8 cellular contexts compared by ENCODE assay signal in the genomic region with DNA sequence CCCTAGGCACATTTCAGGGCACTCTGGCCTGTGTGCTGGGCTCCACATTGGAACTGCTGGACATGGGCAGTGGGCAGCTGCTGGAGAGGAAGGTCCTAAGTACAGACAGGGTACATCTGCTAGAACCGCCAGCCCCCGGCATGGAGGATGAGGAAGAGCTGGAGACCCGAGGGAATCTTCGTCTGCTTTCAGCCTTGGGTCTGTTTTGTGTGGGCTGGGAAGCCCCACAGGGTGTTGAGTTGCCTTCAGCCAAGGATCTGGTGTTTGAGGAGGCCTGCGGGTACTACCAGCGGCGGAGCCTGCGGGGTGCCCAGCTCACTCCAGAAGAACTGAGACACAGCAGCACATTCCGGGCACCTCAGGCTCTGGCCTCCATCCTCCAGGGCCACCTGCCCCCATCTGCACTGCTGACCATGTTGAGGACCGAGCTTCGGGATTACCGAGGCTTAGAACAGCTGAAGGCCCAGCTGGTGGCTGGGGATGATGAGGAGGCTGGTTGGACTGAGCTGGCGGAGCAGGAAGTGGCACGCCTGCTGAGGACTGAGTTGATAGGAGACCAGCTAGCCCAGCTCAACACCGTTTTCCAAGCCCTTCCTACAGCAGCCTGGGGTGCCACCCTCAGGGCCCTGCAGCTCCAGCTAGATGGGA. TPM values are rescaled to one million over a fixed set of nuclear protein-coding genes. Genes with fewer than 3 reads are reported as not detected.
DNase-seq lines count a peak whose midpoint lies in the region; ATAC-seq, FAIRE-seq and TF ChIP-seq lines count a peak whose summit lies in the region.
"Had no signal": no experiment of that assay in that cellular context is flagged by ENCODE, and none has a peak within 500 bp of the region (broad histone marks: within the 10 kb centered on the region; RNA-seq: fewer than 3 reads in every experiment).

No MANE protein-coding gene starts in this region.

- H3K27ac ChIP-seq in HEK293 (ENCODE audit: extremely low read depth, low read depth, low read length), result peak overlapping the region; percentile 94; the same call in 1 of the 2 replicates
- peak overlapping the region in 1 of 2 donors; percentile 94 for H3K27ac ChIP-seq in small intestine (ENCODE audit: low read depth in 1 of 2, low read length in 1 of 2)

- H3K4me3 ChIP-seq in HEK293 (ENCODE audit: low read depth, low read length) (peak overlapping the region; percentile 76), fibroblast of the aortic adventitia (ENCODE audit: low read depth, low read length) (peak overlapping the region; percentile 87), small intestine (ENCODE audit: low read depth in 1 of 2, low read length in 2 of 2) (peak overlapping the region; percentile 85 to 98)

- H3K27me3 ChIP-seq in small intestine (ENCODE audit: control insufficient read depth in 2 of 2, insufficient read depth in 2 of 2, low read length in 2 of 2), result no peaks in the 10 kb centered on the region

- peaks cover 32 to 40% (median 37%) of the 10 kb centered on the region in 3 donors for H3K4me1 Mint-ChIP-seq in T-cell

- ATAC-seq in T-cell (replicated peaks in 1 of 4), result no peak

- H3K9me3 ChIP-seq in HEK293 (ENCODE audit: control insufficient read depth, insufficient read depth, low read depth, low read length) (no peaks in the 10 kb centered on the region), small intestine (ENCODE audit: control insufficient read depth, low read depth) (no peaks in the 10 kb centered on the region)

- 57 to 76% (median 62%) methylated on average over 15 of the region's 15 CpGs for WGBS in small intestine, 3 donors

- no peaks in the 10 kb centered on the region for H3K9me3 Mint-ChIP-seq in T-cell

- FAIRE-seq in small intestine (lab: Jason Lieb, UNC), result no peak

- H3K36me3 Mint-ChIP-seq in T-cell, result peaks cover 3% of the 10 kb centered on the region

- H3K36me3 ChIP-seq in HEK293 (ENCODE audit: control insufficient read depth in 2 of 2, insufficient read depth in 1 of 2, low read length in 2 of 2), result peaks cover 0 to 21% of the 10 kb centered on the region in 2 experiments; a peak in 2 of 3 replicates
- no peaks in the 10 kb centered on the region for H3K36me3 ChIP-seq in small intestine (ENCODE audit: control insufficient read depth in 2 of 2, insufficient read depth in 2 of 2, low read length in 2 of 2)

- peaks cover 8% of the 10 kb centered on the region for H3K4me1 ChIP-seq in HEK293 (ENCODE audit: control insufficient read depth, insufficient read depth, low read length)
- H3K4me1 ChIP-seq in small intestine (ENCODE audit: control insufficient read depth in 2 of 2, insufficient read depth in 1 of 2, low read depth in 1 of 2, low read length in 1 of 2), result peaks cover 6 to 8% of the 10 kb centered on the region in 2 donors

- DNase-seq in T-cell (no peak), fibroblast of the aortic adventitia (ENCODE audit: low read depth) (no peak), small intestine (peak; percentile 18), NCI-H1930 (lab: John Stamatoyannopoulos, UW) (no peak), NCI-H748 treated with DMSO at 0.1 percent for 48 hours (lab: John Stamatoyannopoulos, UW) (no peak)
- no peak for DNase-seq in effector CD4-positive, alpha-beta T cell
- DNase-seq: cortex of kidney had no signal

- CTCF ChIA-PET in HEK293 (lab: Yijun Ruan, JAX) (interaction anchor here (0.6 to 2.1 kb wide), 7 partner anchors 9 to 775 kb away, joined by 3 to 9 read pairs (median 3); no protein-coding TSS in a partner anchor), T-cell (lab: Charles Lee) (no interaction called here)

- POLR2A ChIA-PET in HEK293 (lab: Yijun Ruan, JAX) (interaction anchor here (1.5 to 2.6 kb wide), 2 partner anchors 11 to 48 kb away, joined by 8 to 14 read pairs; partner anchors contain the start of gene ARMH3), T-cell (lab: Charles Lee) (interaction anchor here in 1 of 2 donors (0.6 to 1.2 kb wide), 3 partner anchors 14 to 250 kb away, joined by 4 to 10 read pairs (median 9); no protein-coding TSS in a partner anchor)

- no peaks in the 10 kb centered on the region for H3K27me3 Mint-ChIP-seq in T-cell

- peak overlapping the region; percentile 80 to 88 (median 85) for H3K4me3 Mint-ChIP-seq in T-cell

- peak overlapping the region; percentile 84 to 89 for H3K27ac Mint-ChIP-seq in T-cell

- TF ChIP-seq CTCF in HEK293 (tag by site-specific recombination; IDR thresholded peaks at IDR 0.05), result no peak
- TF ChIP-seq CTCF in fibroblast of the aortic adventitia (IDR thresholded peaks at IDR 0.05; ENCODE audit: insufficient read depth, low read length), result no peak

TF ChIP-seq in HEK293, 187 proteins besides CTCF, POLR2A, EP300 and RAD21:
- TF ChIP-seq ZNF449 (tag by site-specific recombination; IDR thresholded peaks at IDR 0.05), result peak; percentile 62
- TF ChIP-seq GLIS2 (tag by site-specific recombination; IDR thresholded peaks at IDR 0.05), result 0 out of 2 replicates have a peak, but pooled peaks have one; percentile 7
- peak; percentile 79 for TF ChIP-seq ZBTB17 (tag by site-specific recombination; IDR thresholded peaks at IDR 0.05)
- TF ChIP-seq, protein P1, sequence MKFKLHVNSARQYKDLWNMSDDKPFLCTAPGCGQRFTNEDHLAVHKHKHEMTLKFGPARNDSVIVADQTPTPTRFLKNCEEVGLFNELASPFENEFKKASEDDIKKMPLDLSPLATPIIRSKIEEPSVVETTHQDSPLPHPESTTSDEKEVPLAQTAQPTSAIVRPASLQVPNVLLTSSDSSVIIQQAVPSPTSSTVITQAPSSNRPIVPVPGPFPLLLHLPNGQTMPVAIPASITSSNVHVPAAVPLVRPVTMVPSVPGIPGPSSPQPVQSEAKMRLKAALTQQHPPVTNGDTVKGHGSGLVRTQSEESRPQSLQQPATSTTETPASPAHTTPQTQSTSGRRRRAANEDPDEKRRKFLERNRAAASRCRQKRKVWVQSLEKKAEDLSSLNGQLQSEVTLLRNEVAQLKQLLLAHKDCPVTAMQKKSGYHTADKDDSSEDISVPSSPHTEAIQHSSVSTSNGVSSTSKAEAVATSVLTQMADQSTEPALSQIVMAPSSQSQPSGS (tag by site-specific recombination; IDR thresholded peaks at IDR 0.05; ENCODE audit: low read depth), result no peak
- TF ChIP-seq ZIC2 (tag by site-specific recombination; IDR thresholded peaks at IDR 0.05), result peak; percentile 39; the same call in 1 of the 2 replicates

RNA-seq across cellular contexts. Expression of gene HPS6, which starts 1.4 kb away (rescaled TPM):
- total RNA-seq in T-cell (10 to 100 TPM; 12.5 to 33.4 (median 26.7) TPM), fibroblast of the aortic adventitia (ENCODE audit: low replicate concordance) (18.2 and 37.0 TPM in 2 replicates)
- 10 to 100 TPM; 13.0 to 13.6 (median 13.4) TPM for polyA plus RNA-seq in small intestine

RNA-seq across cellular contexts. Expression of gene ARMH3, which starts 10.6 kb away (rescaled TPM):
- total RNA-seq in T-cell (10 to 100 TPM; 26.4 to 30.0 (median 27.2) TPM), fibroblast of the aortic adventitia (ENCODE audit: low replicate concordance) (13.6 and 25.3 TPM in 2 replicates)
- 10 to 100 TPM; 14.1 to 19.1 (median 17.0) TPM for polyA plus RNA-seq in small intestine

RNA-seq across cellular contexts. Expression of gene LDB1, which starts 53.6 kb away (rescaled TPM):
- total RNA-seq in T-cell (100 to 1,000 TPM; 120 to 147 (median 126) TPM), fibroblast of the aortic adventitia (ENCODE audit: low replicate concordance) (28.3 and 35.6 TPM in 2 replicates)
- 10 to 100 TPM; 11.9 to 21.7 (median 11.9) TPM for polyA plus RNA-seq in small intestine
